In the genomic region with DNA sequence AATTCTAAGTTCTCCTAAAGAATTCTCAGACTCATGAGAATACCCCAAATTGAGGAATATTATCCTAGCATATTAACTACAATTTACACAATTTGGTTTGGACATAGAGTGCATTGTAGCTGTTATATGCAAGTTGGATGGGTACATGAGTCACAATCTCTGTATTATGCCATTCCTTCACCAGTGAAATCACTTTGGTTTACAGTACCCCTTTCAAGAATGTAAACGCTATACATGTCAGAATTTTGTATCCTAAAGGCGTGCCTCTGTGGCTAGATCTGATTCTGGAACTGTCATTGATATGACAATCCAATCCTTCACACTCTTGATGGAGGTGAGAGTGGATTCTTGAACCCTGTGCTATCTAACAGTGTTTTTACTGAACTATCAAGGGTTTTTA, we compare ENCODE assay signal across 1 cellular context.
TF ChIP-seq lines count a peak whose summit lies in the region.

No MANE protein-coding gene starts in this region.

TF ChIP-seq in IMR-90, 13 proteins besides CTCF, POLR2A, EP300 and RAD21:
- TF ChIP-seq, protein P1, sequence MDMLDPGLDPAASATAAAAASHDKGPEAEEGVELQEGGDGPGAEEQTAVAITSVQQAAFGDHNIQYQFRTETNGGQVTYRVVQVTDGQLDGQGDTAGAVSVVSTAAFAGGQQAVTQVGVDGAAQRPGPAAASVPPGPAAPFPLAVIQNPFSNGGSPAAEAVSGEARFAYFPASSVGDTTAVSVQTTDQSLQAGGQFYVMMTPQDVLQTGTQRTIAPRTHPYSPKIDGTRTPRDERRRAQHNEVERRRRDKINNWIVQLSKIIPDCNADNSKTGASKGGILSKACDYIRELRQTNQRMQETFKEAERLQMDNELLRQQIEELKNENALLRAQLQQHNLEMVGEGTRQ (IDR thresholded peaks at IDR 0.05; ENCODE audit: low read depth, low read length): no peak
- TF ChIP-seq, protein P2, sequence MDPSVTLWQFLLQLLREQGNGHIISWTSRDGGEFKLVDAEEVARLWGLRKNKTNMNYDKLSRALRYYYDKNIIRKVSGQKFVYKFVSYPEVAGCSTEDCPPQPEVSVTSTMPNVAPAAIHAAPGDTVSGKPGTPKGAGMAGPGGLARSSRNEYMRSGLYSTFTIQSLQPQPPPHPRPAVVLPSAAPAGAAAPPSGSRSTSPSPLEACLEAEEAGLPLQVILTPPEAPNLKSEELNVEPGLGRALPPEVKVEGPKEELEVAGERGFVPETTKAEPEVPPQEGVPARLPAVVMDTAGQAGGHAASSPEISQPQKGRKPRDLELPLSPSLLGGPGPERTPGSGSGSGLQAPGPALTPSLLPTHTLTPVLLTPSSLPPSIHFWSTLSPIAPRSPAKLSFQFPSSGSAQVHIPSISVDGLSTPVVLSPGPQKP (IDR thresholded peaks at IDR 0.05; ENCODE audit: borderline replicate concordance, low read depth, low read length): no peak
- TF ChIP-seq CEBPB (IDR thresholded peaks at IDR 0.05; ENCODE audit: low read depth, low read length) (peak; percentile 68; the same call in 1 of the 2 replicates), FOS (IDR thresholded peaks at IDR 0.05; ENCODE audit: low read depth, low read length) (peak; percentile 60; the same call in 1 of the 2 replicates), RCOR1 (IDR thresholded peaks at IDR 0.05; ENCODE audit: insufficient replicate concordance, low read length) (no peak), BHLHE40 (IDR thresholded peaks at IDR 0.05; ENCODE audit: low read depth, low read length) (peak; percentile 58; the same call in 1 of the 2 replicates)
